In genomic region chr2:3242747-3243369, GRCh38 we compare ENCODE assay signal across 8 cellular contexts.
A peak's percentile ranks its signal among the peaks of the same experiment; 100 is the strongest.
DNase-seq lines count a peak whose midpoint lies in the region; ATAC-seq and TF ChIP-seq lines count a peak whose summit lies in the region.

No MANE protein-coding gene starts in this region.

- no peak for TF ChIP-seq POLR2A in NB4 (IDR thresholded peaks at IDR 0.05; ENCODE audit: extremely low read depth, insufficient read length)

- H3K4me1 Mint-ChIP-seq in HFFc6 (ENCODE audit: low read depth), result no peaks in the 10 kb centered on the region

- peaks cover 7% of the 10 kb centered on the region; the same call in 1 of the 2 replicates for H4K20me1 ChIP-seq in DND-41 (ENCODE audit: insufficient read depth, low read length)

- no peaks in the 10 kb centered on the region for H3K9me3 Mint-ChIP-seq in HFFc6

- no peak overlapping the region for H3K27ac ChIP-seq in DND-41 (ENCODE audit: low read length)

- no peaks in the 10 kb centered on the region for H3K36me3 ChIP-seq in DND-41 (ENCODE audit: insufficient read depth, low read length)

- H3K79me2 ChIP-seq in DND-41 (ENCODE audit: insufficient read depth, low read length), result no peaks in the 10 kb centered on the region

- H3K4me3 Mint-ChIP-seq in HFFc6, result no peak overlapping the region

- H3K4me3 ChIP-seq in DND-41 (ENCODE audit: low read depth in 1 of 2, low read length in 2 of 2) (no peak overlapping the region), NB4 (ENCODE audit: low read depth, low read length) (no peak overlapping the region)

- ATAC-seq in DND-41 (ENCODE audit: insufficient read depth, low read depth) (peak; percentile 99), GM21576 (IDR thresholded peaks at IDR 0.05; ENCODE audit: unreplicated experiment) (peak; percentile 67), SK-N-SH treated with all-trans-retinoic acid at 6 μM for 48 hours (no peak)

- no peaks in the 10 kb centered on the region for H3K9me3 ChIP-seq in DND-41 (ENCODE audit: insufficient read depth, low read length, severe bottlenecking)

- H3K27me3 Mint-ChIP-seq in HFFc6 (ENCODE audit: insufficient read depth), result no peaks in the 10 kb centered on the region

- no peak overlapping the region for H3K4me2 ChIP-seq in DND-41 (ENCODE audit: insufficient read depth, low read length)

- no peak for TF ChIP-seq CTCF in DND-41 (IDR thresholded peaks at IDR 0.05; ENCODE audit: borderline replicate concordance, extremely low read depth, low read length, poor library complexity, severe bottlenecking)
- TF ChIP-seq CTCF in NB4 (IDR thresholded peaks at IDR 0.05; ENCODE audit: low read depth, low read length), result no peak
- no peak for TF ChIP-seq CTCF in HFFc6 (IDR thresholded peaks at IDR 0.05)

- peaks cover 9% of the 10 kb centered on the region for H3K27me3 ChIP-seq in DND-41 (ENCODE audit: insufficient read depth, low read length, poor library complexity)

- H2AFZ ChIP-seq in DND-41 (ENCODE audit: low read depth, low read length), result no peak overlapping the region

- H3K36me3 Mint-ChIP-seq in HFFc6 (ENCODE audit: low read depth), result peaks cover 4% of the 10 kb centered on the region

- no peak overlapping the region for H3K27ac Mint-ChIP-seq in HFFc6

- peak; percentile 50 for DNase-seq in DND-41
- DNase-seq in NB4 (ENCODE audit: low read depth), result peak; percentile 76
- peak; percentile 10 for DNase-seq in dermis blood vessel endothelial cell
- no peak for DNase-seq in HFFc6
- no peak for DNase-seq in cortex of kidney (lab: John Stamatoyannopoulos, UW)
- DNase-seq in NCI-H748 treated with DMSO at 0.1 percent for 48 hours (lab: John Stamatoyannopoulos, UW), result no peak

- H3K9ac ChIP-seq in DND-41 (ENCODE audit: low read depth, low read length), result no peak overlapping the region

- peaks cover 16% of the 10 kb centered on the region for H3K4me1 ChIP-seq in DND-41 (ENCODE audit: insufficient read depth, low read length)

TF ChIP-seq in SK-N-SH treated with all-trans-retinoic acid at 6 μM for 48 hours, 23 proteins besides CTCF, POLR2A, EP300 and RAD21:
- TF ChIP-seq SNAI2 (CRISPR knock-in tag; IDR thresholded peaks at IDR 0.05), result no peak
- TF ChIP-seq ESRRG (CRISPR knock-in tag; IDR thresholded peaks at IDR 0.05), result no peak
- TF ChIP-seq, protein P1, sequence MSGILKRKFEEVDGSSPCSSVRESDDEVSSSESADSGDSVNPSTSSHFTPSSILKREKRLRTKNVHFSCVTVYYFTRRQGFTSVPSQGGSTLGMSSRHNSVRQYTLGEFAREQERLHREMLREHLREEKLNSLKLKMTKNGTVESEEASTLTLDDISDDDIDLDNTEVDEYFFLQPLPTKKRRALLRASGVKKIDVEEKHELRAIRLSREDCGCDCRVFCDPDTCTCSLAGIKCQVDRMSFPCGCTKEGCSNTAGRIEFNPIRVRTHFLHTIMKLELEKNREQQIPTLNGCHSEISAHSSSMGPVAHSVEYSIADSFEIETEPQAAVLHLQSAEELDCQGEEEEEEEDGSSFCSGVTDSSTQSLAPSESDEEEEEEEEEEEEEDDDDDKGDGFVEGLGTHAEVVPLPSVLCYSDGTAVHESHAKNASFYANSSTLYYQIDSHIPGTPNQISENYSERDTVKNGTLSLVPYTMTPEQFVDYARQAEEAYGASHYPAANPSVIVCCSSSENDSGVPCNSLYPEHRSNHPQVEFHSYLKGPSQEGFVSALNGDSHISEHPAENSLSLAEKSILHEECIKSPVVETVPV (CRISPR knock-in tag; IDR thresholded peaks at IDR 0.05), result no peak
- TF ChIP-seq OSR1 (CRISPR knock-in tag; IDR thresholded peaks at IDR 0.05), result no peak
- TF ChIP-seq ZFP30 (CRISPR knock-in tag; IDR thresholded peaks at IDR 0.05), result no peak
- TF ChIP-seq ZC3H10 (CRISPR knock-in tag; IDR thresholded peaks at IDR 0.05), result no peak
- TF ChIP-seq ZFP3 (CRISPR knock-in tag; IDR thresholded peaks at IDR 0.05), result no peak
- TF ChIP-seq, protein P2, sequence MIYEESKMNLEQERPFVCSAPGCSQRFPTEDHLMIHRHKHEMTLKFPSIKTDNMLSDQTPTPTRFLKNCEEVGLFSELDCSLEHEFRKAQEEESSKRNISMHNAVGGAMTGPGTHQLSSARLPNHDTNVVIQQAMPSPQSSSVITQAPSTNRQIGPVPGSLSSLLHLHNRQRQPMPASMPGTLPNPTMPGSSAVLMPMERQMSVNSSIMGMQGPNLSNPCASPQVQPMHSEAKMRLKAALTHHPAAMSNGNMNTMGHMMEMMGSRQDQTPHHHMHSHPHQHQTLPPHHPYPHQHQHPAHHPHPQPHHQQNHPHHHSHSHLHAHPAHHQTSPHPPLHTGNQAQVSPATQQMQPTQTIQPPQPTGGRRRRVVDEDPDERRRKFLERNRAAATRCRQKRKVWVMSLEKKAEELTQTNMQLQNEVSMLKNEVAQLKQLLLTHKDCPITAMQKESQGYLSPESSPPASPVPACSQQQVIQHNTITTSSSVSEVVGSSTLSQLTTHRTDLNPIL (CRISPR knock-in tag; IDR thresholded peaks at IDR 0.05; ENCODE audit: low read depth), result no peak
- TF ChIP-seq, protein P3, sequence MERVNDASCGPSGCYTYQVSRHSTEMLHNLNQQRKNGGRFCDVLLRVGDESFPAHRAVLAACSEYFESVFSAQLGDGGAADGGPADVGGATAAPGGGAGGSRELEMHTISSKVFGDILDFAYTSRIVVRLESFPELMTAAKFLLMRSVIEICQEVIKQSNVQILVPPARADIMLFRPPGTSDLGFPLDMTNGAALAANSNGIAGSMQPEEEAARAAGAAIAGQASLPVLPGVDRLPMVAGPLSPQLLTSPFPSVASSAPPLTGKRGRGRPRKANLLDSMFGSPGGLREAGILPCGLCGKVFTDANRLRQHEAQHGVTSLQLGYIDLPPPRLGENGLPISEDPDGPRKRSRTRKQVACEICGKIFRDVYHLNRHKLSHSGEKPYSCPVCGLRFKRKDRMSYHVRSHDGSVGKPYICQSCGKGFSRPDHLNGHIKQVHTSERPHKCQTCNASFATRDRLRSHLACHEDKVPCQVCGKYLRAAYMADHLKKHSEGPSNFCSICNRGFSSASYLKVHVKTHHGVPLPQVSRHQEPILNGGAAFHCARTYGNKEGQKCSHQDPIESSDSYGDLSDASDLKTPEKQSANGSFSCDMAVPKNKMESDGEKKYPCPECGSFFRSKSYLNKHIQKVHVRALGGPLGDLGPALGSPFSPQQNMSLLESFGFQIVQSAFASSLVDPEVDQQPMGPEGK (CRISPR knock-in tag; IDR thresholded peaks at IDR 0.05; ENCODE audit: borderline replicate concordance), result no peak
- no peak for TF ChIP-seq TCF4 (CRISPR knock-in tag; IDR thresholded peaks at IDR 0.05; ENCODE audit: borderline replicate concordance)
- no peak for TF ChIP-seq ZNF70 (CRISPR knock-in tag; IDR thresholded peaks at IDR 0.05)
- no peak for TF ChIP-seq ISL1 (CRISPR knock-in tag; IDR thresholded peaks at IDR 0.05)
- no peak for TF ChIP-seq GLIS3 (CRISPR knock-in tag; IDR thresholded peaks at IDR 0.05)
- no peak for TF ChIP-seq CSDC2 (CRISPR knock-in tag; IDR thresholded peaks at IDR 0.05)
- TF ChIP-seq TOX (CRISPR knock-in tag; IDR thresholded peaks at IDR 0.05; ENCODE audit: borderline replicate concordance), result no peak

Comparison
In these comparisons a context has a peak if more than half of its experiments do, and no peak if none do; other contexts are left out.
1. DNase-seq: peak in DND-41 (single experiment), NB4 (single experiment) and dermis blood vessel endothelial cell (single experiment); none in HFFc6 (single experiment), cortex of kidney (single experiment) and NCI-H748 treated with DMSO at 0.1 percent for 48 hours (single experiment).